30 cellular contexts compared by ENCODE assay signal in genomic region chr2:113068706-113069485, GRCh38. TPM values are rescaled to one million over a fixed set of nuclear protein-coding genes. Genes with fewer than 3 reads are reported as not detected.
A peak's percentile ranks its signal among the peaks of the same experiment; 100 is the strongest.
DNase-seq lines count a peak whose midpoint lies in the region; FAIRE-seq and TF ChIP-seq lines count a peak whose summit lies in the region.
"Had no signal": no experiment of that assay in that cellular context is flagged by ENCODE, and none has a peak within 500 bp of the region (broad histone marks: within the 10 kb centered on the region; RNA-seq: fewer than 3 reads in every experiment).

No MANE protein-coding gene starts in this region.

- peaks cover 7% of the 10 kb centered on the region for H3K27me3 ChIP-seq in astrocyte (ENCODE audit: insufficient read depth, low read length)
- no peaks in the 10 kb centered on the region for H3K27me3 ChIP-seq in uterus
- H3K27me3 ChIP-seq: pancreas, right lobe of liver had no signal

- TF ChIP-seq CTCF in astrocyte (IDR thresholded peaks at IDR 0.05; ENCODE audit: insufficient read depth, low read depth, low read length) (no peak), glutamatergic neuron (IDR thresholded peaks at IDR 0.05; ENCODE audit: partially characterized antibody, unreplicated experiment) (no peak), uterus (IDR thresholded peaks at IDR 0.05) (no peak)

- no peak overlapping the region for H3K9ac ChIP-seq in astrocyte (ENCODE audit: low read length)

- no peak overlapping the region for H3K4me3 ChIP-seq in astrocyte (ENCODE audit: insufficient read depth, low read depth, low read length)
- H3K4me3 ChIP-seq in uterus = no peak overlapping the region
- H3K4me3 ChIP-seq: pancreas, right lobe of liver had no signal

- H3K79me2 ChIP-seq in astrocyte (ENCODE audit: insufficient read depth, low read length) = no peaks in the 10 kb centered on the region

- peaks cover 17% of the 10 kb centered on the region for H3K4me1 Mint-ChIP-seq in astrocyte (ENCODE audit: low read depth, unreplicated experiment)
- no peaks in the 10 kb centered on the region for H3K4me1 Mint-ChIP-seq in glutamatergic neuron (ENCODE audit: low read depth, unreplicated experiment)
- H3K4me1 Mint-ChIP-seq: memory B cell had no signal

- peak; percentile 49 for FAIRE-seq in astrocyte (lab: Jason Lieb, UNC)
- FAIRE-seq: endometrium, islet of Langerhans, pancreas had no signal

- H3K27ac ChIP-seq in astrocyte (ENCODE audit: low read depth, low read length) (no peak overlapping the region), uterus (no peak overlapping the region)
- H3K27ac ChIP-seq: brain microvascular endothelial cell, pancreas, right lobe of liver, WERI-Rb-1 had no signal

- no peak overlapping the region for H3K4me2 ChIP-seq in astrocyte (ENCODE audit: low read length)

- H4K20me1 ChIP-seq in astrocyte (ENCODE audit: insufficient read depth, low read length) = no peaks in the 10 kb centered on the region

- H3K9me3 Mint-ChIP-seq in astrocyte (ENCODE audit: unreplicated experiment) (peaks cover 9% of the 10 kb centered on the region), glutamatergic neuron (ENCODE audit: unreplicated experiment) (no peaks in the 10 kb centered on the region)
- H3K9me3 Mint-ChIP-seq: CD4-positive, alpha-beta T cell; naive thymus-derived CD8-positive, alpha-beta T cell had no signal

- in situ Hi-C loops in ACHN (cut with HindIII; ENCODE audit: low pct_ligation_motif_present, low pct_unique_long_range_greater_than_20kb, low sequenced_read_pairs) = no loop called here

- H3K36me3 ChIP-seq in astrocyte (ENCODE audit: insufficient read depth, low read length) = no peaks in the 10 kb centered on the region
- no peaks in the 10 kb centered on the region for H3K36me3 ChIP-seq in uterus
- H3K36me3 ChIP-seq: brain microvascular endothelial cell, pancreas, right lobe of liver, WERI-Rb-1 had no signal

- no peaks in the 10 kb centered on the region for H3K4me1 ChIP-seq in astrocyte (ENCODE audit: insufficient read depth, low read length)
- H3K4me1 ChIP-seq in uterus = no peaks in the 10 kb centered on the region
- H3K4me1 ChIP-seq: pancreas, right lobe of liver had no signal

- no peak for TF ChIP-seq POLR2A in uterus (IDR thresholded peaks at IDR 0.05)

- DNase-seq in ACHN (peak; percentile 59), HT-29 (ENCODE audit: low spot score) (peak; percentile 93), astrocyte (ENCODE audit: low read depth) (no peak), kidney glomerular epithelial cell (lab: John Stamatoyannopoulos, UW) (peak; percentile 16), NCI-H187 (lab: John Stamatoyannopoulos, UW) (no peak), posterior vena cava (ENCODE audit: low spot score) (no peak), glutamatergic neuron (no peak), uterus (no peak)
- DNase-seq: activated CD4-positive, alpha-beta T cell treated with anti-CD3 and anti-CD28 coated beads, Interleukin-2, amount 50 U/mL, for 1 hour; activated CD8-positive, alpha-beta memory T cell treated with anti-CD3 and anti-CD28 coated beads, Interleukin-2, amount 50 U/mL, for 4 hours; brain microvascular endothelial cell; CD4-positive, alpha-beta T cell; cortex of kidney; foreskin fibroblast; hypothalamus; naive thymus-derived CD8-positive, alpha-beta T cell; NCI-H1105; NCI-H524 treated with DMSO at 0.1 percent for 48 hours; pancreas; right lobe of liver; substantia nigra; T-helper 2 cell; WERI-Rb-1 had no signal

- no peaks in the 10 kb centered on the region for H3K36me3 Mint-ChIP-seq in astrocyte (ENCODE audit: low read depth, unreplicated experiment)
- no peaks in the 10 kb centered on the region for H3K36me3 Mint-ChIP-seq in glutamatergic neuron (ENCODE audit: unreplicated experiment)
- H3K36me3 Mint-ChIP-seq: memory B cell had no signal

- H3K27ac Mint-ChIP-seq in astrocyte (ENCODE audit: unreplicated experiment) (no peak overlapping the region), glutamatergic neuron (ENCODE audit: unreplicated experiment) (no peak overlapping the region)
- H3K27ac Mint-ChIP-seq: activated T-helper 2 cell treated with anti-CD3 and anti-CD28 coated beads, Interferon-gamma antibody, Interleukin-2, Interleukin-4, amounts not matched to agents 10 μg/mL and 5 μg/mL and 100 μg/mL, durations not matched to agents 14 hours and 24 hours and 36 hours; CD4-positive, alpha-beta T cell; memory B cell had no signal

- H3K27me3 Mint-ChIP-seq in astrocyte (ENCODE audit: low read depth, unreplicated experiment) (peaks cover 36% of the 10 kb centered on the region), glutamatergic neuron (ENCODE audit: unreplicated experiment) (no peaks in the 10 kb centered on the region)
- H3K27me3 Mint-ChIP-seq: CD4-positive, alpha-beta T cell had no signal

- H2AFZ ChIP-seq in astrocyte (ENCODE audit: low read depth, low read length) = no peak overlapping the region

- H3K4me3 Mint-ChIP-seq in astrocyte (ENCODE audit: unreplicated experiment) = no peak overlapping the region
- H3K4me3 Mint-ChIP-seq in glutamatergic neuron (ENCODE audit: unreplicated experiment) = no peak overlapping the region
- H3K4me3 Mint-ChIP-seq: CD4-positive, alpha-beta T cell; memory B cell; naive thymus-derived CD8-positive, alpha-beta T cell had no signal

- intact Hi-C loops in posterior vena cava (cut with DNase I) = no loop called here
- intact Hi-C loops in uterus (cut with DNase I; ENCODE audit: low total_unique reads) = no loop called here

- H3K9me3 ChIP-seq in astrocyte (ENCODE audit: insufficient read depth, low read depth, low read length) (peaks cover 6% of the 10 kb centered on the region), uterus (no peaks in the 10 kb centered on the region)
- H3K9me3 ChIP-seq: pancreas, right lobe of liver had no signal

RNA-seq across cellular contexts. Expression of gene IL1F10, which starts 1.1 kb away (rescaled TPM):
- 0.42 TPM in 1 of 2 replicates, not detected in the other for total RNA-seq in HT-29 (2014; rRNA removed; shearing (Covaris generic))
- total RNA-seq in astrocyte = not detected in 2 replicates
- total RNA-seq in posterior vena cava = not detected
- not detected for total RNA-seq in glutamatergic neuron (ENCODE audit: unreplicated experiment)
- not detected for total RNA-seq in uterus
- total RNA-seq: activated T-helper 2 cell treated with anti-CD3 and anti-CD28 coated beads, Interferon-gamma antibody, Interleukin-2, Interleukin-4, amounts not matched to agents 10 μg/mL and 5 μg/mL and 100 μg/mL, durations not matched to agents 14 hours and 24 hours and 36 hours; CD4-positive, alpha-beta T cell; H4; naive thymus-derived CD8-positive, alpha-beta T cell; OCI-LY7; pancreas; right lobe of liver; SK-MEL-5 had no signal

RNA-seq across cellular contexts. Expression of gene IL36RN, which starts 9.9 kb away (rescaled TPM):
- total RNA-seq in HT-29 (2014; rRNA removed; shearing (Covaris generic)) = 0.44 and 1.4 TPM in 2 replicates
- total RNA-seq in astrocyte (0.14 TPM in 1 of 2 replicates, not detected in the other), posterior vena cava (not detected), glutamatergic neuron (ENCODE audit: unreplicated experiment) (not detected), uterus (not detected)
- total RNA-seq: activated T-helper 2 cell treated with anti-CD3 and anti-CD28 coated beads, Interferon-gamma antibody, Interleukin-2, Interleukin-4, amounts not matched to agents 10 μg/mL and 5 μg/mL and 100 μg/mL, durations not matched to agents 14 hours and 24 hours and 36 hours; CD4-positive, alpha-beta T cell; H4; naive thymus-derived CD8-positive, alpha-beta T cell; OCI-LY7; pancreas; right lobe of liver; SK-MEL-5 had no signal

RNA-seq across cellular contexts. Expression of gene IL36B, which starts 16.2 kb away (rescaled TPM):
- total RNA-seq in HT-29 (2014; rRNA removed; shearing (Covaris generic)) = not detected in 2 replicates
- not detected in 2 replicates for total RNA-seq in astrocyte
- not detected for total RNA-seq in posterior vena cava
- total RNA-seq in glutamatergic neuron (ENCODE audit: unreplicated experiment) = not detected
- not detected for total RNA-seq in uterus
- total RNA-seq: activated T-helper 2 cell treated with anti-CD3 and anti-CD28 coated beads, Interferon-gamma antibody, Interleukin-2, Interleukin-4, amounts not matched to agents 10 μg/mL and 5 μg/mL and 100 μg/mL, durations not matched to agents 14 hours and 24 hours and 36 hours; CD4-positive, alpha-beta T cell; H4; naive thymus-derived CD8-positive, alpha-beta T cell; OCI-LY7; pancreas; right lobe of liver; SK-MEL-5 had no signal

RNA-seq across cellular contexts. Expression of gene IL1RN, which starts 58.5 kb away (rescaled TPM):
- 12.0 and 13.3 TPM in 2 replicates for total RNA-seq in HT-29 (2014; rRNA removed; shearing (Covaris generic))
- total RNA-seq in astrocyte = not detected in 2 replicates
- 1 to 10 TPM; 1.7 to 3.0 TPM for total RNA-seq in posterior vena cava
- total RNA-seq in glutamatergic neuron (ENCODE audit: unreplicated experiment) = not detected
- total RNA-seq in uterus = under 1 TPM in 1 of 4 donors, not detected in 3; 0.77 TPM
- total RNA-seq: OCI-LY7, SK-MEL-5 had no signal

Comparison
In these comparisons a context has a peak if more than half of its experiments do, and no peak if none do; other contexts are left out.
1. DNase-seq: peak in ACHN (single experiment), HT-29 (single experiment) and kidney glomerular epithelial cell (single experiment); none in astrocyte (single experiment), NCI-H187 (0 of 2), posterior vena cava (single experiment), glutamatergic neuron (single experiment) and uterus (0 of 2).